In genomic region chr11:2991477-2992233, GRCh38 we compare ENCODE assay signal across 8 cellular contexts. TPM values are rescaled to one million over a fixed set of nuclear protein-coding genes. Genes with fewer than 3 reads are reported as not detected.
DNase-seq lines count a peak whose midpoint lies in the region; ATAC-seq, FAIRE-seq and TF ChIP-seq lines count a peak whose summit lies in the region.

No MANE protein-coding gene starts in this region.

- in situ Hi-C loops in ACHN (cut with HindIII; ENCODE audit: low pct_ligation_motif_present, low pct_unique_long_range_greater_than_20kb, low sequenced_read_pairs) = no loop called here

- no peaks in the 10 kb centered on the region for H3K27me3 ChIP-seq in OCI-LY3 (ENCODE audit: low read depth, low read length)
- no peaks in the 10 kb centered on the region for H3K27me3 ChIP-seq in bronchial epithelial cell (ENCODE audit: control insufficient read depth, insufficient read depth, low read length)
- no peaks in the 10 kb centered on the region for H3K27me3 ChIP-seq in kidney epithelial cell (ENCODE audit: control insufficient read depth, insufficient read depth, low read length)

- H2AFZ ChIP-seq in OCI-LY3 (ENCODE audit: low read depth, low read length) = no peak overlapping the region

- H3K4me3 Mint-ChIP-seq in stimulated activated memory B cell treated with anti-CD40 and anti-IgM and Interleukin-4, amounts not matched to agents 10 μg/mL and 1 μg/mL and 100 μg/mL, for 72 hours = peak overlapping the region; percentile 98

- peaks cover 36% of the 10 kb centered on the region for H4K20me1 ChIP-seq in OCI-LY3 (ENCODE audit: insufficient read depth, low read length)

- peaks cover 60% of the 10 kb centered on the region for H3K79me2 ChIP-seq in OCI-LY3 (ENCODE audit: low read length)

- H3K36me3 ChIP-seq in OCI-LY3 (replicated peaks; ENCODE audit: low read depth, low read length) (peaks cover 17% of the 10 kb centered on the region), bronchial epithelial cell (ENCODE audit: control insufficient read depth, insufficient read depth, low read length) (peaks cover 1% of the 10 kb centered on the region), kidney epithelial cell (ENCODE audit: control insufficient read depth, insufficient read depth, low read length) (no peaks in the 10 kb centered on the region)

- TF ChIP-seq CTCF in OCI-LY3 (IDR thresholded peaks at IDR 0.05; ENCODE audit: low read depth, low read length) (no peak), bronchial epithelial cell (IDR thresholded peaks at IDR 0.05; ENCODE audit: insufficient read depth, low read length, severe bottlenecking) (no peak), kidney epithelial cell (IDR thresholded peaks at IDR 0.05; ENCODE audit: insufficient read depth, low read length, poor library complexity, severe bottlenecking) (no peak)

- H3K27ac Mint-ChIP-seq in stimulated activated memory B cell treated with anti-CD40 and anti-IgM and Interleukin-4, amounts not matched to agents 10 μg/mL and 1 μg/mL and 100 μg/mL, for 72 hours = peak overlapping the region; percentile 95

- peak overlapping the region; percentile 49 for H3K27ac ChIP-seq in OCI-LY3 (ENCODE audit: low read length)

- H3K4me1 Mint-ChIP-seq in stimulated activated memory B cell treated with anti-CD40 and anti-IgM and Interleukin-4, amounts not matched to agents 10 μg/mL and 1 μg/mL and 100 μg/mL, for 72 hours = peaks cover 45% of the 10 kb centered on the region

- 0 out of 2 replicates have a peak, but pooled peaks have one; percentile 1 for TF ChIP-seq POLR2A in GM12892 (IDR thresholded peaks at IDR 0.05; ENCODE audit: low read depth, low read length)

- H3K4me1 ChIP-seq in OCI-LY3 (ENCODE audit: low read length) = peaks cover 37% of the 10 kb centered on the region

- H3K9me3 ChIP-seq in OCI-LY3 (ENCODE audit: insufficient read depth, low read length) = no peaks in the 10 kb centered on the region

- H3K9ac ChIP-seq in OCI-LY3 (ENCODE audit: low read length) = peak overlapping the region; percentile 86

- FAIRE-seq in GM12892 (lab: Jason Lieb, UNC) = no peak
- no peak for FAIRE-seq in bronchial epithelial cell (lab: Jason Lieb, UNC)

- H3K36me3 Mint-ChIP-seq in stimulated activated memory B cell treated with anti-CD40 and anti-IgM and Interleukin-4, amounts not matched to agents 10 μg/mL and 1 μg/mL and 100 μg/mL, for 72 hours = peaks cover 6% of the 10 kb centered on the region

- DNase-seq in ACHN (peak; percentile 33), GM12892 (ENCODE audit: insufficient read length) (no peak), bronchial epithelial cell (ENCODE audit: low read depth) (no peak), kidney epithelial cell (ENCODE audit: low read depth) (no peak), NCI-H1694 (lab: John Stamatoyannopoulos, UW) (no peak)

- peak; percentile 45 for ATAC-seq in HG02885 (IDR thresholded peaks at IDR 0.05; ENCODE audit: poor library complexity, unreplicated experiment)
- peak; percentile 79 for ATAC-seq in stimulated activated memory B cell treated with anti-CD40 and anti-IgM and Interleukin-4, amounts not matched to agents 10 μg/mL and 1 μg/mL and 100 μg/mL, for 72 hours

- H3K4me2 ChIP-seq in OCI-LY3 (ENCODE audit: low read length) = peak overlapping the region; percentile 95

- H3K4me3 ChIP-seq in OCI-LY3 (ENCODE audit: low read length) (peak overlapping the region; percentile 93), bronchial epithelial cell (ENCODE audit: low read depth, low read length) (peak overlapping the region; percentile 63), kidney epithelial cell (ENCODE audit: low read depth, low read length) (peak overlapping the region; percentile 76)

- H3K27me3 Mint-ChIP-seq in stimulated activated memory B cell treated with anti-CD40 and anti-IgM and Interleukin-4, amounts not matched to agents 10 μg/mL and 1 μg/mL and 100 μg/mL, for 72 hours = no peaks in the 10 kb centered on the region

- no peaks in the 10 kb centered on the region for H3K9me3 Mint-ChIP-seq in stimulated activated memory B cell treated with anti-CD40 and anti-IgM and Interleukin-4, amounts not matched to agents 10 μg/mL and 1 μg/mL and 100 μg/mL, for 72 hours

RNA-seq across cellular contexts. Expression of gene NAP1L4, which starts 0.5 kb away (rescaled TPM):
- polyA plus RNA-seq in GM12892 (2012; ENCODE audit: missing spikeins) = 105 TPM
- total RNA-seq in bronchial epithelial cell = 101 and 179 TPM in 2 replicates
- 109 and 121 TPM in 2 replicates for total RNA-seq in kidney epithelial cell
